Comparison of ENCODE assay signal across 1 cellular context in genomic region chr7:131556055-131556911, GRCh38.
TF ChIP-seq lines count a peak whose summit lies in the region.

PODXL (minus strand) TSS chr7:131556628; CDS start chr7:131556359, 269 bp downstream.

TF ChIP-seq in K562, 482 proteins besides CTCF, POLR2A, EP300 and RAD21 (continued from another document and continues in another):
- TF ChIP-seq, protein P1, sequence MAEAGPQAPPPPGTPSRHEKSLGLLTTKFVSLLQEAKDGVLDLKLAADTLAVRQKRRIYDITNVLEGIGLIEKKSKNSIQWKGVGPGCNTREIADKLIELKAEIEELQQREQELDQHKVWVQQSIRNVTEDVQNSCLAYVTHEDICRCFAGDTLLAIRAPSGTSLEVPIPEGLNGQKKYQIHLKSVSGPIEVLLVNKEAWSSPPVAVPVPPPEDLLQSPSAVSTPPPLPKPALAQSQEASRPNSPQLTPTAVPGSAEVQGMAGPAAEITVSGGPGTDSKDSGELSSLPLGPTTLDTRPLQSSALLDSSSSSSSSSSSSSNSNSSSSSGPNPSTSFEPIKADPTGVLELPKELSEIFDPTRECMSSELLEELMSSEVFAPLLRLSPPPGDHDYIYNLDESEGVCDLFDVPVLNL (CRISPR knock-in tag; IDR thresholded peaks at IDR 0.05; ENCODE audit: low read depth): no peak
- TF ChIP-seq, protein P2, sequence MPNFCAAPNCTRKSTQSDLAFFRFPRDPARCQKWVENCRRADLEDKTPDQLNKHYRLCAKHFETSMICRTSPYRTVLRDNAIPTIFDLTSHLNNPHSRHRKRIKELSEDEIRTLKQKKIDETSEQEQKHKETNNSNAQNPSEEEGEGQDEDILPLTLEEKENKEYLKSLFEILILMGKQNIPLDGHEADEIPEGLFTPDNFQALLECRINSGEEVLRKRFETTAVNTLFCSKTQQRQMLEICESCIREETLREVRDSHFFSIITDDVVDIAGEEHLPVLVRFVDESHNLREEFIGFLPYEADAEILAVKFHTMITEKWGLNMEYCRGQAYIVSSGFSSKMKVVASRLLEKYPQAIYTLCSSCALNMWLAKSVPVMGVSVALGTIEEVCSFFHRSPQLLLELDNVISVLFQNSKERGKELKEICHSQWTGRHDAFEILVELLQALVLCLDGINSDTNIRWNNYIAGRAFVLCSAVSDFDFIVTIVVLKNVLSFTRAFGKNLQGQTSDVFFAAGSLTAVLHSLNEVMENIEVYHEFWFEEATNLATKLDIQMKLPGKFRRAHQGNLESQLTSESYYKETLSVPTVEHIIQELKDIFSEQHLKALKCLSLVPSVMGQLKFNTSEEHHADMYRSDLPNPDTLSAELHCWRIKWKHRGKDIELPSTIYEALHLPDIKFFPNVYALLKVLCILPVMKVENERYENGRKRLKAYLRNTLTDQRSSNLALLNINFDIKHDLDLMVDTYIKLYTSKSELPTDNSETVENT (CRISPR knock-in tag; IDR thresholded peaks at IDR 0.05): 0 out of 2 replicates have a peak, but pooled peaks have one; percentile 32
- no peak for TF ChIP-seq TAF9B (IDR thresholded peaks at IDR 0.05; ENCODE audit: partially characterized antibody)
- TF ChIP-seq ZNF436 (CRISPR knock-in tag; IDR thresholded peaks at IDR 0.05): no peak
- no peak for TF ChIP-seq ZNF639 (CRISPR knock-in tag; conservative IDR thresholded peaks at IDR 0.05 in 1 of 2, IDR thresholded peaks at IDR 0.05 in 1 of 2)
- no peak for TF ChIP-seq MCM5 (IDR thresholded peaks at IDR 0.05; ENCODE audit: low read depth)
- no peak for TF ChIP-seq ZNF77 (CRISPR knock-in tag; IDR thresholded peaks at IDR 0.05)
- no peak for TF ChIP-seq ZNF274 (IDR thresholded peaks at IDR 0.05; ENCODE audit: borderline replicate concordance, low read depth, low read length)
- no peak for TF ChIP-seq SFPQ (IDR thresholded peaks at IDR 0.05; ENCODE audit: low read depth, low read length)
- peak; percentile 52; the same call in 1 of the 2 replicates for TF ChIP-seq KDM2B (CRISPR knock-in tag; IDR thresholded peaks at IDR 0.05)
- TF ChIP-seq HNRNPK (IDR thresholded peaks at IDR 0.05; ENCODE audit: low read depth, low read length, poor library complexity, severe bottlenecking): peak; percentile 54
- TF ChIP-seq CEBPB (tag; IDR thresholded peaks at IDR 0.05): no peak
- no peak for TF ChIP-seq RBM39 (optimal IDR thresholded peaks at IDR 0.05; ENCODE audit: low read depth, low read length)
- 0 out of 2 replicates have a peak, but pooled peaks have one; percentile 52 for TF ChIP-seq SAFB (IDR thresholded peaks at IDR 0.05; ENCODE audit: borderline replicate concordance, low read depth, low read length)
- TF ChIP-seq ZNF24 (IDR thresholded peaks at IDR 0.05): no peak
- TF ChIP-seq HMG20B (CRISPR knock-in tag; IDR thresholded peaks at IDR 0.05): no peak
- no peak for TF ChIP-seq MCM3 (IDR thresholded peaks at IDR 0.05)
- no peak for TF ChIP-seq ZNF644 (tag; IDR thresholded peaks at IDR 0.05; ENCODE audit: low read depth)
- no peak for TF ChIP-seq SRSF9 (IDR thresholded peaks at IDR 0.05; ENCODE audit: borderline replicate concordance, low read depth, low read length)
- TF ChIP-seq HES1 (IDR thresholded peaks at IDR 0.05; ENCODE audit: low read depth): no peak
- TF ChIP-seq EZH2 (IDR thresholded peaks at IDR 0.05; ENCODE audit: borderline replicate concordance, low read depth, low read length): no peak; the same call in 1 of the 2 replicates
- TF ChIP-seq NBN (IDR thresholded peaks at IDR 0.05; ENCODE audit: low read depth): no peak
- no peak for TF ChIP-seq HMGN3 (IDR thresholded peaks at IDR 0.05; ENCODE audit: borderline replicate concordance, extremely low read depth, insufficient read length, low read depth, low read length)
- peak; percentile 41; the same call in 1 of the 2 replicates for TF ChIP-seq POLR2G (IDR thresholded peaks at IDR 0.05; ENCODE audit: low read depth, low read length)
- no peak for TF ChIP-seq ETS1 (conservative IDR thresholded peaks at IDR 0.05; ENCODE audit: control insufficient read depth, low read depth, low read length)
- no peak for TF ChIP-seq ZC3H11A (IDR thresholded peaks at IDR 0.05; ENCODE audit: low read depth, low read length)
- no peak for TF ChIP-seq ZNF695 (CRISPR knock-in tag; IDR thresholded peaks at IDR 0.05)
- no peak for TF ChIP-seq TSC22D4 (tag; IDR thresholded peaks at IDR 0.05)
- TF ChIP-seq, protein P3, sequence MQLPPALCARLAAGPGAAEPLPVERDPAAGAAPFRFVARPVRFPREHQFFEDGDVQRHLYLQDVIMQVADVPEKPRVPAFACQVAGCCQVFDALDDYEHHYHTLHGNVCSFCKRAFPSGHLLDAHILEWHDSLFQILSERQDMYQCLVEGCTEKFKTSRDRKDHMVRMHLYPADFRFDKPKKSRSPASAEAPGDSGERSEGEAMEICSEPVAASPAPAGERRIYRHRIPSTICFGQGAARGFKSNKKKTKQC (CRISPR knock-in tag; IDR thresholded peaks at IDR 0.05): peak; percentile 66; the same call in 1 of the 2 replicates
- no peak for TF ChIP-seq ZBED1 (IDR thresholded peaks at IDR 0.05)
- TF ChIP-seq HDAC6 (IDR thresholded peaks at IDR 0.05; ENCODE audit: low read depth, low read length): 0 out of 2 replicates have a peak, but pooled peaks have one; percentile 34
- TF ChIP-seq CHD2 (IDR thresholded peaks at IDR 0.05; ENCODE audit: low read depth, low read length): no peak
- TF ChIP-seq RNF2 (IDR thresholded peaks at IDR 0.05): 0 out of 2 replicates have a peak, but pooled peaks have one; percentile 18
- no peak for TF ChIP-seq PBX2 (CRISPR knock-in tag; IDR thresholded peaks at IDR 0.05; ENCODE audit: low read depth)
- TF ChIP-seq PBX2 (tag; conservative IDR thresholded peaks at IDR 0.05; ENCODE audit: low read depth): no peak
- TF ChIP-seq PTBP1 (IDR thresholded peaks at IDR 0.05; ENCODE audit: low read depth, low read length): 0 out of 2 replicates have a peak, but pooled peaks have one; percentile 29
- peak; percentile 34; the same call in 1 of the 2 replicates for TF ChIP-seq ZFX (CRISPR knock-in tag; IDR thresholded peaks at IDR 0.05)
- TF ChIP-seq TRIM25 (IDR thresholded peaks at IDR 0.05; ENCODE audit: borderline replicate concordance): no peak
- TF ChIP-seq, protein P4, sequence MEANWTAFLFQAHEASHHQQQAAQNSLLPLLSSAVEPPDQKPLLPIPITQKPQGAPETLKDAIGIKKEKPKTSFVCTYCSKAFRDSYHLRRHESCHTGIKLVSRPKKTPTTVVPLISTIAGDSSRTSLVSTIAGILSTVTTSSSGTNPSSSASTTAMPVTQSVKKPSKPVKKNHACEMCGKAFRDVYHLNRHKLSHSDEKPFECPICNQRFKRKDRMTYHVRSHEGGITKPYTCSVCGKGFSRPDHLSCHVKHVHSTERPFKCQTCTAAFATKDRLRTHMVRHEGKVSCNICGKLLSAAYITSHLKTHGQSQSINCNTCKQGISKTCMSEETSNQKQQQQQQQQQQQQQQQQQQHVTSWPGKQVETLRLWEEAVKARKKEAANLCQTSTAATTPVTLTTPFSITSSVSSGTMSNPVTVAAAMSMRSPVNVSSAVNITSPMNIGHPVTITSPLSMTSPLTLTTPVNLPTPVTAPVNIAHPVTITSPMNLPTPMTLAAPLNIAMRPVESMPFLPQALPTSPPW (CRISPR knock-in tag; IDR thresholded peaks at IDR 0.05): peak; percentile 98
- no peak for TF ChIP-seq KLF13 (tag; IDR thresholded peaks at IDR 0.05; ENCODE audit: borderline replicate concordance, low read depth)
- no peak for TF ChIP-seq FIP1L1 (IDR thresholded peaks at IDR 0.05; ENCODE audit: low read depth, low read length, poor library complexity, severe bottlenecking)
- no peak for TF ChIP-seq RBM25 (IDR thresholded peaks at IDR 0.05; ENCODE audit: low read depth, low read length, severe bottlenecking)
- TF ChIP-seq PYGO2 (tag; IDR thresholded peaks at IDR 0.05): no peak
- TF ChIP-seq SMAD1 (IDR thresholded peaks at IDR 0.05; ENCODE audit: low read depth, low read length, partially characterized antibody): no peak
- no peak for TF ChIP-seq CHD1 (IDR thresholded peaks at IDR 0.05; ENCODE audit: low read length)
- TF ChIP-seq ZBTB1 (CRISPR knock-in tag; IDR thresholded peaks at IDR 0.05; ENCODE audit: borderline replicate concordance, low read depth): peak; percentile 43; the same call in 1 of the 2 replicates
- TF ChIP-seq ZNF143 (CRISPR knock-in tag; IDR thresholded peaks at IDR 0.05): no peak
- TF ChIP-seq HEY1 (CRISPR knock-in tag; IDR thresholded peaks at IDR 0.05; ENCODE audit: borderline replicate concordance): no peak
- TF ChIP-seq ETV1 (tag; conservative IDR thresholded peaks at IDR 0.05; ENCODE audit: low read depth): no peak
- no peak for TF ChIP-seq GTF2F1 (IDR thresholded peaks at IDR 0.05; ENCODE audit: low read depth, low read length)
- TF ChIP-seq ZNF140 (CRISPR knock-in tag; IDR thresholded peaks at IDR 0.05): no peak
- no peak for TF ChIP-seq ILK (tag; IDR thresholded peaks at IDR 0.05; ENCODE audit: borderline replicate concordance, low read depth)
- no peak for TF ChIP-seq SNRNP70 (optimal IDR thresholded peaks at IDR 0.05; ENCODE audit: low read depth, low read length)
